13 cellular contexts compared by ENCODE assay signal in genomic region chr1:181114574-181115366, GRCh38.
"Had no signal": no experiment of that assay in that cellular context is flagged by ENCODE, and none has a peak within 500 bp of the region (broad histone marks: within the 10 kb centered on the region; RNA-seq: fewer than 3 reads in every experiment).

No MANE protein-coding gene starts in this region.

- DNase-seq: activated CD4-positive, alpha-beta T cell treated with anti-CD3 and anti-CD28 coated beads for 1 hour; activated CD4-positive, alpha-beta T cell treated with anti-CD3 and anti-CD28 coated beads, Interleukin-2, amount 50 U/mL, for 4 hours; effector memory CD8-positive, alpha-beta T cell; head of caudate nucleus; kidney; left ventricle myocardium inferior; mammary epithelial cell; nephron progenitor cell; occipital lobe; stimulated activated naive B cell treated with anti-CD40 and anti-IgM and Interleukin-4, amounts not matched to agents 10 μg/mL and 1 μg/mL and 100 μg/mL, for 72 hours; T-helper 2 cell had no signal

- ATAC-seq: effector memory CD8-positive, alpha-beta T cell; stimulated activated naive B cell treated with anti-CD40 and anti-IgM and Interleukin-4, amounts not matched to agents 10 μg/mL and 1 μg/mL and 100 μg/mL, for 72 hours had no signal

- H3K36me3 ChIP-seq: left ventricle myocardium inferior, thoracic aorta had no signal

- H3K4me3 ChIP-seq: left ventricle myocardium inferior, thoracic aorta had no signal

- H3K9me3 ChIP-seq: left ventricle myocardium inferior, thoracic aorta had no signal

- H3K27ac ChIP-seq: left ventricle myocardium inferior, thoracic aorta, VCaP had no signal
